In the genomic region with DNA sequence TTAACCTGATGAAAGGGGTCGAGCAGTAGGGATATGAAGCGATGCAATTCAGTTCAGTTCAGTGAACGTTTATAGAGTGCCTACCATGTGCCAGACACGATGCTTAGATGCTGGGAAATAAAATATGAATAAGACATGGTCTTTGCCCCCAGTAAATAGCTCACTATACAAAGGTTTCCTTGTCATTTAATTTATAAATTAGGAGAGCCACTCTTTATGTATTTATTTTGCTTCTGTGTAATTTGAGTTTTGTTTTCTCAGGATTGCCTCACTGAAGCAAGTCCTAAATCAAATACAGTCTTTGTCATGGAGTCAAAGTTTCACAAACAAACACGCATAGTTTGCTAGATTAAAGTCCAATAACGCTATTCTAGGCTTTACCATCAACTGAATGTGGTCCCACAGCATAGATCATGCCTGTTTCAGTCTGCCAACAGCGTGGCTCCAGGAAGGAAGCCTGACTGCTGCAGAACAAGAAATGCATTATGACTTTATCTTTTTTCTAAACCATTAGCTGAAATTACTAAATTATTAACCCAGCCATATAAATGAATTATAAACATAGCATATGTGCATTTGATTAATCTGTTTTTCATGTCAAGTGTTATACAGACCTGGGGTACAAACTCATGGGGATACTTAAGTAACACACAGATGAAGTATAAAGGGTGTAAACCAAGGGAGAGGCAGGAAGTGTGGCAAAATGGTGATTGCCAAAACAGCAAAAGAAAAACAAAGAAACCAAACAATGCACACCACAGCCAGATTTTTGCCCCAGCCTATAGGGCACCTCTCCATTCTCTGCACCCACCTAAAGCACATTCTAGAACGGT, we compare ENCODE assay signal across 1 cellular context.
TF ChIP-seq lines count a peak whose summit lies in the region.

No MANE protein-coding gene starts in this region.

TF ChIP-seq in HepG2, 621 proteins besides CTCF, POLR2A, EP300 and RAD21 (continued from another document and continues in another):
- TF ChIP-seq, protein P1, sequence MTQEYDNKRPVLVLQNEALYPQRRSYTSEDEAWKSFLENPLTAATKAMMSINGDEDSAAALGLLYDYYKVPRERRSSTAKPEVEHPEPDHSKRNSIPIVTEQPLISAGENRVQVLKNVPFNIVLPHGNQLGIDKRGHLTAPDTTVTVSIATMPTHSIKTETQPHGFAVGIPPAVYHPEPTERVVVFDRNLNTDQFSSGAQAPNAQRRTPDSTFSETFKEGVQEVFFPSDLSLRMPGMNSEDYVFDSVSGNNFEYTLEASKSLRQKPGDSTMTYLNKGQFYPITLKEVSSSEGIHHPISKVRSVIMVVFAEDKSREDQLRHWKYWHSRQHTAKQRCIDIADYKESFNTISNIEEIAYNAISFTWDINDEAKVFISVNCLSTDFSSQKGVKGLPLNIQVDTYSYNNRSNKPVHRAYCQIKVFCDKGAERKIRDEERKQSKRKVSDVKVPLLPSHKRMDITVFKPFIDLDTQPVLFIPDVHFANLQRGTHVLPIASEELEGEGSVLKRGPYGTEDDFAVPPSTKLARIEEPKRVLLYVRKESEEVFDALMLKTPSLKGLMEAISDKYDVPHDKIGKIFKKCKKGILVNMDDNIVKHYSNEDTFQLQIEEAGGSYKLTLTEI (CRISPR knock-in tag; conservative IDR thresholded peaks at IDR 0.05), result no peak
- TF ChIP-seq, protein P2, sequence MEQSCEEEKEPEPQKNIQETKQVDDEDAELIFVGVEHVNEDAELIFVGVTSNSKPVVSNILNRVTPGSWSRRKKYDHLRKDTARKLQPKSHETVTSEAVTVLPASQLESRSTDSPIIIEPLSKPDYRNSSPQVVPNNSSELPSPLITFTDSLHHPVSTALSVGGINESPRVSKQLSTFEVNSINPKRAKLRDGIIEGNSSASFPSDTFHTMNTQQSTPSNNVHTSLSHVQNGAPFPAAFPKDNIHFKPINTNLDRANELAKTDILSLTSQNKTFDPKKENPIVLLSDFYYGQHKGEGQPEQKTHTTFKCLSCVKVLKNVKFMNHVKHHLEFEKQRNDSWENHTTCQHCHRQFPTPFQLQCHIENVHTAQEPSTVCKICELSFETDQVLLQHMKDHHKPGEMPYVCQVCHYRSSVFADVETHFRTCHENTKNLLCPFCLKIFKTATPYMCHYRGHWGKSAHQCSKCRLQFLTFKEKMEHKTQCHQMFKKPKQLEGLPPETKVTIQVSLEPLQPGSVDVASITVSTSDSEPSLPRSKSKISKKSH (CRISPR knock-in tag; IDR thresholded peaks at IDR 0.05; ENCODE audit: borderline replicate concordance), result no peak
- TF ChIP-seq RARA (CRISPR knock-in tag; IDR thresholded peaks at IDR 0.05) (peak; percentile 89), MYC (CRISPR knock-in tag; IDR thresholded peaks at IDR 0.05; ENCODE audit: borderline replicate concordance) (no peak), ZNF235 (CRISPR knock-in tag; IDR thresholded peaks at IDR 0.05; ENCODE audit: borderline replicate concordance) (no peak), ZFP1 (CRISPR knock-in tag; IDR thresholded peaks at IDR 0.05) (peak; percentile 81), ZNF468 (CRISPR knock-in tag; IDR thresholded peaks at IDR 0.05) (no peak), MXI1 (IDR thresholded peaks at IDR 0.05; ENCODE audit: borderline replicate concordance, low read depth, low read length) (peak; percentile 76; the same call in 1 of the 3 replicates), PITX1 (CRISPR knock-in tag; IDR thresholded peaks at IDR 0.05) (peak; percentile 95), ZNF609 (CRISPR knock-in tag; IDR thresholded peaks at IDR 0.05; ENCODE audit: borderline replicate concordance) (peak; percentile 96), TEAD2 (CRISPR knock-in tag; IDR thresholded peaks at IDR 0.05) (no peak), JUNB (CRISPR knock-in tag; IDR thresholded peaks at IDR 0.05; ENCODE audit: borderline replicate concordance) (no peak; the same call in 1 of the 2 replicates), ZNF777 (CRISPR knock-in tag; IDR thresholded peaks at IDR 0.05) (no peak), HIC2 (CRISPR knock-in tag; IDR thresholded peaks at IDR 0.05; ENCODE audit: low read depth) (peak; percentile 39; the same call in 1 of the 2 replicates), PRDM15 (CRISPR knock-in tag; IDR thresholded peaks at IDR 0.05) (no peak), KDM4B (CRISPR knock-in tag; IDR thresholded peaks at IDR 0.05) (peak; percentile 46; the same call in 1 of the 2 replicates), YEATS2 (CRISPR knock-in tag; IDR thresholded peaks at IDR 0.05; ENCODE audit: borderline replicate concordance) (peak; percentile 61; the same call in 1 of the 2 replicates), CSRNP1 (CRISPR knock-in tag; IDR thresholded peaks at IDR 0.05) (0 out of 2 replicates have a peak, but pooled peaks have one; percentile 48), ZNF780A (CRISPR knock-in tag; IDR thresholded peaks at IDR 0.05) (no peak), IKZF1 (IDR thresholded peaks at IDR 0.05) (no peak), ZNF577 (CRISPR knock-in tag; IDR thresholded peaks at IDR 0.05; ENCODE audit: borderline replicate concordance, low read depth) (no peak), ARID2 (CRISPR knock-in tag; IDR thresholded peaks at IDR 0.05; ENCODE audit: borderline replicate concordance) (no peak)
- TF ChIP-seq, protein P3, sequence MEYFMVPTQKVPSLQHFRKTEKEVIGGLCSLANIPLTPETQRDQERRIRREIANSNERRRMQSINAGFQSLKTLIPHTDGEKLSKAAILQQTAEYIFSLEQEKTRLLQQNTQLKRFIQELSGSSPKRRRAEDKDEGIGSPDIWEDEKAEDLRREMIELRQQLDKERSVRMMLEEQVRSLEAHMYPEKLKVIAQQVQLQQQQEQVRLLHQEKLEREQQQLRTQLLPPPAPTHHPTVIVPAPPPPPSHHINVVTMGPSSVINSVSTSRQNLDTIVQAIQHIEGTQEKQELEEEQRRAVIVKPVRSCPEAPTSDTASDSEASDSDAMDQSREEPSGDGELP (IDR thresholded peaks at IDR 0.05; ENCODE audit: borderline replicate concordance, low read depth), result peak; percentile 48; the same call in 1 of the 2 replicates
- TF ChIP-seq, protein P4, sequence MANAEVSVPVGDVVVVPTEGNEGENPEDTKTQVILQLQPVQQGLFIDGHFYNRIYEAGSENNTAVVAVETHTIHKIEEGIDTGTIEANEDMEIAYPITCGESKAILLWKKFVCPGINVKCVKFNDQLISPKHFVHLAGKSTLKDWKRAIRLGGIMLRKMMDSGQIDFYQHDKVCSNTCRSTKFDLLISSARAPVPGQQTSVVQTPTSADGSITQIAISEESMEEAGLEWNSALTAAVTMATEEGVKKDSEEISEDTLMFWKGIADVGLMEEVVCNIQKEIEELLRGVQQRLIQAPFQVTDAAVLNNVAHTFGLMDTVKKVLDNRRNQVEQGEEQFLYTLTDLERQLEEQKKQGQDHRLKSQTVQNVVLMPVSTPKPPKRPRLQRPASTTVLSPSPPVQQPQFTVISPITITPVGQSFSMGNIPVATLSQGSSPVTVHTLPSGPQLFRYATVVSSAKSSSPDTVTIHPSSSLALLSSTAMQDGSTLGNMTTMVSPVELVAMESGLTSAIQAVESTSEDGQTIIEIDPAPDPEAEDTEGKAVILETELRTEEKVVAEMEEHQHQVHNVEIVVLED (CRISPR knock-in tag; IDR thresholded peaks at IDR 0.05; ENCODE audit: borderline replicate concordance), result peak; percentile 25; the same call in 1 of the 2 replicates
- TF ChIP-seq, protein P5, sequence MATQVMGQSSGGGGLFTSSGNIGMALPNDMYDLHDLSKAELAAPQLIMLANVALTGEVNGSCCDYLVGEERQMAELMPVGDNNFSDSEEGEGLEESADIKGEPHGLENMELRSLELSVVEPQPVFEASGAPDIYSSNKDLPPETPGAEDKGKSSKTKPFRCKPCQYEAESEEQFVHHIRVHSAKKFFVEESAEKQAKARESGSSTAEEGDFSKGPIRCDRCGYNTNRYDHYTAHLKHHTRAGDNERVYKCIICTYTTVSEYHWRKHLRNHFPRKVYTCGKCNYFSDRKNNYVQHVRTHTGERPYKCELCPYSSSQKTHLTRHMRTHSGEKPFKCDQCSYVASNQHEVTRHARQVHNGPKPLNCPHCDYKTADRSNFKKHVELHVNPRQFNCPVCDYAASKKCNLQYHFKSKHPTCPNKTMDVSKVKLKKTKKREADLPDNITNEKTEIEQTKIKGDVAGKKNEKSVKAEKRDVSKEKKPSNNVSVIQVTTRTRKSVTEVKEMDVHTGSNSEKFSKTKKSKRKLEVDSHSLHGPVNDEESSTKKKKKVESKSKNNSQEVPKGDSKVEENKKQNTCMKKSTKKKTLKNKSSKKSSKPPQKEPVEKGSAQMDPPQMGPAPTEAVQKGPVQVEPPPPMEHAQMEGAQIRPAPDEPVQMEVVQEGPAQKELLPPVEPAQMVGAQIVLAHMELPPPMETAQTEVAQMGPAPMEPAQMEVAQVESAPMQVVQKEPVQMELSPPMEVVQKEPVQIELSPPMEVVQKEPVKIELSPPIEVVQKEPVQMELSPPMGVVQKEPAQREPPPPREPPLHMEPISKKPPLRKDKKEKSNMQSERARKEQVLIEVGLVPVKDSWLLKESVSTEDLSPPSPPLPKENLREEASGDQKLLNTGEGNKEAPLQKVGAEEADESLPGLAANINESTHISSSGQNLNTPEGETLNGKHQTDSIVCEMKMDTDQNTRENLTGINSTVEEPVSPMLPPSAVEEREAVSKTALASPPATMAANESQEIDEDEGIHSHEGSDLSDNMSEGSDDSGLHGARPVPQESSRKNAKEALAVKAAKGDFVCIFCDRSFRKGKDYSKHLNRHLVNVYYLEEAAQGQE (IDR thresholded peaks at IDR 0.05; ENCODE audit: borderline replicate concordance in 1 of 2, low read depth in 1 of 2, low read length in 2 of 2), result peak in 1 of 2 experiments; percentile 80; a peak in 2 of 4 replicates
